10 cellular contexts compared by ENCODE assay signal in genomic region chr19:35868823-35869326, GRCh38. TPM values are rescaled to one million over a fixed set of nuclear protein-coding genes. Genes with fewer than 3 reads are reported as not detected.
A peak's percentile ranks its signal among the peaks of the same experiment; 100 is the strongest.
DNase-seq lines count a peak whose midpoint lies in the region; ATAC-seq and TF ChIP-seq lines count a peak whose summit lies in the region.
"Had no signal": no experiment of that assay in that cellular context is flagged by ENCODE, and none has a peak within 500 bp of the region (broad histone marks: within the 10 kb centered on the region; RNA-seq: fewer than 3 reads in every experiment).

No MANE protein-coding gene starts in this region.

- H3K4me3 Mint-ChIP-seq in activated CD8-positive, alpha-beta T cell treated with anti-CD3 and anti-CD28 coated beads, Interleukin-2, amount 10 ng/mL, durations not matched to agents 7 days and 5 days: peak overlapping the region; percentile 55
- no peak overlapping the region for H3K4me3 Mint-ChIP-seq in activated CD8-positive, alpha-beta T cell treated with anti-CD3 and anti-CD28 coated beads for 36 hours
- H3K4me3 Mint-ChIP-seq in activated naive CD8-positive, alpha-beta T cell treated with anti-CD3 and anti-CD28 coated beads, Interleukin-2, amount 50 U/mL, for 24 hours: peak overlapping the region; percentile 61

- CTCF ChIA-PET in activated CD8-positive, alpha-beta T cell treated with anti-CD3 and anti-CD28 coated beads, Interleukin-2, amount 10 ng/mL, durations not matched to agents 7 days and 5 days (lab: Charles Lee): interaction anchor here (2.2 kb wide), 1 partner anchor 63 kb away, joined by 10 read pairs; no protein-coding TSS in a partner anchor
- CTCF ChIA-PET in activated CD8-positive, alpha-beta T cell treated with anti-CD3 and anti-CD28 coated beads for 36 hours (lab: Charles Lee): interaction anchor here (1.0 kb wide), 1 partner anchor 90 kb away, joined by 3 read pairs; no protein-coding TSS in a partner anchor
- CTCF ChIA-PET in RWPE1 (lab: Yijun Ruan, JAX): interaction anchor here (0.7 to 0.9 kb wide), 2 partner anchors 20 to 313 kb away, joined by 3 read pairs; no protein-coding TSS in a partner anchor

- H3K4me1 ChIP-seq in thymus (ENCODE audit: control insufficient read depth, insufficient read depth, low read length): peaks cover 6% of the 10 kb centered on the region

- no peaks in the 10 kb centered on the region for H3K36me3 ChIP-seq in kidney epithelial cell (ENCODE audit: control insufficient read depth, insufficient read depth, low read length)
- no peaks in the 10 kb centered on the region for H3K36me3 ChIP-seq in thymus (ENCODE audit: control insufficient read depth, insufficient read depth)

- H3K4me3 ChIP-seq in kidney epithelial cell (ENCODE audit: low read depth, low read length): peak overlapping the region; percentile 33
- H3K4me3 ChIP-seq in thymus (ENCODE audit: low read length): peak overlapping the region; percentile 42

- no peaks in the 10 kb centered on the region for H3K9me3 ChIP-seq in thymus (ENCODE audit: control insufficient read depth)

- H3K9me3 Mint-ChIP-seq in activated CD8-positive, alpha-beta T cell treated with anti-CD3 and anti-CD28 coated beads, Interleukin-2, amount 10 ng/mL, durations not matched to agents 7 days and 5 days (ENCODE audit: insufficient read depth): no peaks in the 10 kb centered on the region
- no peaks in the 10 kb centered on the region for H3K9me3 Mint-ChIP-seq in activated CD8-positive, alpha-beta T cell treated with anti-CD3 and anti-CD28 coated beads for 36 hours
- H3K9me3 Mint-ChIP-seq in activated naive CD8-positive, alpha-beta T cell treated with anti-CD3 and anti-CD28 coated beads, Interleukin-2, amount 50 U/mL, for 24 hours: no peaks in the 10 kb centered on the region

- H3K27ac ChIP-seq in thymus (ENCODE audit: low read depth): no peak overlapping the region
- H3K27ac ChIP-seq in RWPE1: no peak overlapping the region

- H3K36me3 Mint-ChIP-seq in activated CD8-positive, alpha-beta T cell treated with anti-CD3 and anti-CD28 coated beads, Interleukin-2, amount 10 ng/mL, durations not matched to agents 7 days and 5 days (ENCODE audit: low read depth): no peaks in the 10 kb centered on the region
- H3K36me3 Mint-ChIP-seq in activated CD8-positive, alpha-beta T cell treated with anti-CD3 and anti-CD28 coated beads for 36 hours (ENCODE audit: low read depth): no peaks in the 10 kb centered on the region
- H3K36me3 Mint-ChIP-seq in activated naive CD8-positive, alpha-beta T cell treated with anti-CD3 and anti-CD28 coated beads, Interleukin-2, amount 50 U/mL, for 24 hours (ENCODE audit: low read depth): no peaks in the 10 kb centered on the region

- WGBS in thymus: 3% methylated on average over 15 of the region's 15 CpGs

- peaks cover 27% of the 10 kb centered on the region for H3K27me3 ChIP-seq in kidney epithelial cell (ENCODE audit: control insufficient read depth, insufficient read depth, low read length)
- H3K27me3 ChIP-seq in thymus (ENCODE audit: control insufficient read depth, insufficient read depth): peaks cover 26% of the 10 kb centered on the region

- intact Hi-C loops in activated CD8-positive, alpha-beta T cell treated with anti-CD3 and anti-CD28 coated beads for 36 hours (cut with micrococcal nuclease): no loop called here

- H3K27ac Mint-ChIP-seq in activated CD8-positive, alpha-beta T cell treated with anti-CD3 and anti-CD28 coated beads, Interleukin-2, amount 10 ng/mL, durations not matched to agents 7 days and 5 days: no peak overlapping the region
- no peak overlapping the region for H3K27ac Mint-ChIP-seq in activated CD8-positive, alpha-beta T cell treated with anti-CD3 and anti-CD28 coated beads for 36 hours
- no peak overlapping the region for H3K27ac Mint-ChIP-seq in activated naive CD8-positive, alpha-beta T cell treated with anti-CD3 and anti-CD28 coated beads, Interleukin-2, amount 50 U/mL, for 24 hours

- no peak for DNase-seq in activated CD8-positive, alpha-beta T cell treated with anti-CD3 and anti-CD28 coated beads, Interleukin-2, amount 10 ng/mL, durations not matched to agents 7 days and 5 days
- DNase-seq in activated CD8-positive, alpha-beta T cell treated with anti-CD3 and anti-CD28 coated beads for 36 hours: no peak
- no peak for DNase-seq in activated naive CD8-positive, alpha-beta T cell treated with anti-CD3 and anti-CD28 coated beads, Interleukin-2, amount 50 U/mL, for 24 hours
- DNase-seq in kidney epithelial cell (ENCODE audit: low read depth) (no peak), RWPE1 (ENCODE audit: low spot score) (no peak), inferior parietal cortex (ENCODE audit: extremely low spot score) (no peak)
- no peak for DNase-seq in activated CD4-positive, CD25-positive, alpha-beta regulatory T cell treated with anti-CD3 and anti-CD28 coated beads, Interleukin-2, amount 50 U/mL, for 72 hours

- POLR2A ChIA-PET in activated CD8-positive, alpha-beta T cell treated with anti-CD3 and anti-CD28 coated beads, Interleukin-2, amount 10 ng/mL, durations not matched to agents 7 days and 5 days (lab: Charles Lee): interaction anchor here (0.7 to 2.0 kb wide), 2 partner anchors 12 to 29 kb away, joined by 4 to 6 read pairs; partner anchors contain the start of gene KIRREL2
- POLR2A ChIA-PET in activated CD8-positive, alpha-beta T cell treated with anti-CD3 and anti-CD28 coated beads for 36 hours (lab: Charles Lee): interaction anchor here (0.7 to 1.6 kb wide), 5 partner anchors 12 to 128 kb away, joined by 3 to 4 read pairs (median 3); partner anchors contain the start of genes KIRREL2, PSENEN and U2AF1L4
- POLR2A ChIA-PET in RWPE1 (lab: Yijun Ruan, JAX; ENCODE audit: low non-redundant PET): interaction anchor here (0.7 kb wide), 1 partner anchor 26 kb away, joined by 4 read pairs; no protein-coding TSS in a partner anchor

- peaks cover 19% of the 10 kb centered on the region for H3K4me1 Mint-ChIP-seq in activated CD8-positive, alpha-beta T cell treated with anti-CD3 and anti-CD28 coated beads, Interleukin-2, amount 10 ng/mL, durations not matched to agents 7 days and 5 days (ENCODE audit: low read depth)
- H3K4me1 Mint-ChIP-seq in activated CD8-positive, alpha-beta T cell treated with anti-CD3 and anti-CD28 coated beads for 36 hours (ENCODE audit: low read depth): peaks cover 13% of the 10 kb centered on the region
- H3K4me1 Mint-ChIP-seq in activated naive CD8-positive, alpha-beta T cell treated with anti-CD3 and anti-CD28 coated beads, Interleukin-2, amount 50 U/mL, for 24 hours: peaks cover 16% of the 10 kb centered on the region

- ATAC-seq in activated CD8-positive, alpha-beta T cell treated with anti-CD3 and anti-CD28 coated beads, Interleukin-2, amount 10 ng/mL, durations not matched to agents 7 days and 5 days: no peak
- no peak for ATAC-seq in activated CD8-positive, alpha-beta T cell treated with anti-CD3 and anti-CD28 coated beads for 36 hours
- no peak for ATAC-seq in activated naive CD8-positive, alpha-beta T cell treated with anti-CD3 and anti-CD28 coated beads, Interleukin-2, amount 50 U/mL, for 24 hours

- no peak for TF ChIP-seq CTCF in activated CD8-positive, alpha-beta T cell treated with anti-CD3 and anti-CD28 coated beads for 36 hours (IDR thresholded peaks at IDR 0.05)
- TF ChIP-seq CTCF in kidney epithelial cell (IDR thresholded peaks at IDR 0.05; ENCODE audit: insufficient read depth, low read length, poor library complexity, severe bottlenecking): no peak
- no peak for TF ChIP-seq CTCF in RWPE1 (conservative IDR thresholded peaks at IDR 0.05; ENCODE audit: low read depth)

- peaks cover 28% of the 10 kb centered on the region for H3K27me3 Mint-ChIP-seq in activated CD8-positive, alpha-beta T cell treated with anti-CD3 and anti-CD28 coated beads, Interleukin-2, amount 10 ng/mL, durations not matched to agents 7 days and 5 days (ENCODE audit: low read depth)
- H3K27me3 Mint-ChIP-seq in activated CD8-positive, alpha-beta T cell treated with anti-CD3 and anti-CD28 coated beads for 36 hours: peaks cover 39% of the 10 kb centered on the region
- peaks cover 45% of the 10 kb centered on the region for H3K27me3 Mint-ChIP-seq in activated naive CD8-positive, alpha-beta T cell treated with anti-CD3 and anti-CD28 coated beads, Interleukin-2, amount 50 U/mL, for 24 hours

RNA-seq across cellular contexts. Expression of gene APLP1, which starts 0.5 kb away (rescaled TPM):
- 1 to 10 TPM in 1 of 2 experiments, under 1 TPM in 1; 0.87 to 1.4 TPM for total RNA-seq in activated CD8-positive, alpha-beta T cell treated with anti-CD3 and anti-CD28 coated beads, Interleukin-2, amount 10 ng/mL, durations not matched to agents 7 days and 5 days
- total RNA-seq in activated CD8-positive, alpha-beta T cell treated with anti-CD3 and anti-CD28 coated beads for 36 hours: 1 to 10 TPM; 2.0 to 2.1 TPM
- 6.3 and 9.3 TPM in 2 replicates for total RNA-seq in kidney epithelial cell
- 3.3 TPM for polyA plus RNA-seq in thymus

RNA-seq across cellular contexts. Expression of gene KIRREL2, which starts 12.2 kb away (rescaled TPM):
- 1 to 10 TPM; 1.9 to 2.2 TPM for total RNA-seq in activated CD8-positive, alpha-beta T cell treated with anti-CD3 and anti-CD28 coated beads, Interleukin-2, amount 10 ng/mL, durations not matched to agents 7 days and 5 days
- total RNA-seq in activated CD8-positive, alpha-beta T cell treated with anti-CD3 and anti-CD28 coated beads for 36 hours: 1 to 10 TPM; 1.4 TPM
- 0.50 and 1.0 TPM in 2 replicates for total RNA-seq in kidney epithelial cell
- 0.75 TPM for polyA plus RNA-seq in thymus

RNA-seq across cellular contexts. Expression of gene NPHS1, which starts 16.6 kb away (rescaled TPM):
- not detected for total RNA-seq in activated CD8-positive, alpha-beta T cell treated with anti-CD3 and anti-CD28 coated beads, Interleukin-2, amount 10 ng/mL, durations not matched to agents 7 days and 5 days
- not detected for total RNA-seq in activated CD8-positive, alpha-beta T cell treated with anti-CD3 and anti-CD28 coated beads for 36 hours
- total RNA-seq in kidney epithelial cell: 0.68 and 0.92 TPM in 2 replicates
- polyA plus RNA-seq in thymus: 0.34 TPM
- total RNA-seq: Daoy had no signal

RNA-seq across cellular contexts. Expression of gene NFKBID, which starts 31.5 kb away (rescaled TPM):
- 10 to 100 TPM; 39.0 to 40.7 TPM for total RNA-seq in activated CD8-positive, alpha-beta T cell treated with anti-CD3 and anti-CD28 coated beads, Interleukin-2, amount 10 ng/mL, durations not matched to agents 7 days and 5 days
- total RNA-seq in activated CD8-positive, alpha-beta T cell treated with anti-CD3 and anti-CD28 coated beads for 36 hours: 10 to 100 TPM; 80.8 to 81.2 TPM
- total RNA-seq in kidney epithelial cell: 6.1 and 6.2 TPM in 2 replicates
- polyA plus RNA-seq in thymus: 29.8 TPM

RNA-seq across cellular contexts. Expression of gene HCST, which starts 33.5 kb away (rescaled TPM):
- 100 to 1,000 TPM; 196 to 216 TPM for total RNA-seq in activated CD8-positive, alpha-beta T cell treated with anti-CD3 and anti-CD28 coated beads, Interleukin-2, amount 10 ng/mL, durations not matched to agents 7 days and 5 days
- total RNA-seq in activated CD8-positive, alpha-beta T cell treated with anti-CD3 and anti-CD28 coated beads for 36 hours: 10 to 100 TPM; 57.1 to 72.0 TPM
- total RNA-seq in kidney epithelial cell: not detected in 2 replicates
- 158 TPM for polyA plus RNA-seq in thymus
- total RNA-seq: Daoy, occipital lobe had no signal
